ENCODE assay signal across 8 cellular contexts in genomic region chr2:42132966-42133641, GRCh38. TPM values are rescaled to one million over a fixed set of nuclear protein-coding genes. Genes with fewer than 3 reads are reported as not detected.
DNase-seq lines count a peak whose midpoint lies in the region; ATAC-seq, FAIRE-seq and TF ChIP-seq lines count a peak whose summit lies in the region.

No MANE protein-coding gene starts in this region.

- H3K27me3 Mint-ChIP-seq in activated naive CD8-positive, alpha-beta T cell treated with anti-CD3 and anti-CD28 coated beads for 36 hours: no peaks in the 10 kb centered on the region

- H3K27ac ChIP-seq in SU-DHL-6 (ENCODE audit: low read depth, low read length) (no peak overlapping the region), cardiac muscle cell (no peak overlapping the region), prostate gland (peak overlapping the region; percentile 63 to 71), upper lobe of right lung (peak overlapping the region; percentile 80)

- no peaks in the 10 kb centered on the region for H4K20me1 ChIP-seq in SU-DHL-6 (ENCODE audit: low read depth, low read length)

- peak overlapping the region; percentile 85 for H3K27ac Mint-ChIP-seq in activated naive CD8-positive, alpha-beta T cell treated with anti-CD3 and anti-CD28 coated beads for 36 hours

- H3K9ac ChIP-seq in ES-I3 (ENCODE audit: low read depth, low read length) (peak overlapping the region; percentile 32; the same call in 1 of the 2 replicates), SU-DHL-6 (ENCODE audit: low read length) (peak overlapping the region; percentile 21; the same call in 1 of the 2 replicates)

- no peak for TF ChIP-seq POLR2A in H54 (IDR thresholded peaks at IDR 0.05; ENCODE audit: low read depth, low read length)
- no peak for TF ChIP-seq POLR2A in prostate gland (IDR thresholded peaks at IDR 0.05)

- H3K4me3 ChIP-seq in LNCaP clone FGC (ENCODE audit: low read depth, low read length): no peak overlapping the region
- H3K4me3 ChIP-seq in SU-DHL-6 (ENCODE audit: insufficient read depth, low read length, poor library complexity, severe bottlenecking): no peak overlapping the region
- no peak overlapping the region for H3K4me3 ChIP-seq in cardiac muscle cell
- H3K4me3 ChIP-seq in prostate gland: peak overlapping the region in 1 of 2 donors; percentile 6
- peak overlapping the region; percentile 28 for H3K4me3 ChIP-seq in upper lobe of right lung

- ATAC-seq in upper lobe of right lung: peak; percentile 94

- DNase-seq in H54 (ENCODE audit: insufficient read length, low spot score) (peak; percentile 65), LNCaP clone FGC (ENCODE audit: low read depth) (peak; percentile 83), cardiac muscle cell (ENCODE audit: low read depth in 1 of 2, low spot score in 1 of 2) (peak; percentile 53 to 86), prostate gland (ENCODE audit: low spot score) (peak; percentile 94), upper lobe of right lung (peak; percentile 87)
- peak; percentile 83 for DNase-seq in activated naive CD8-positive, alpha-beta T cell treated with anti-CD3 and anti-CD28 coated beads for 36 hours

- H2AFZ ChIP-seq in SU-DHL-6 (ENCODE audit: low read depth, low read length, severe bottlenecking): no peak overlapping the region

- H3K36me3 Mint-ChIP-seq in activated naive CD8-positive, alpha-beta T cell treated with anti-CD3 and anti-CD28 coated beads for 36 hours: no peaks in the 10 kb centered on the region

- TF ChIP-seq CTCF in LNCaP clone FGC (IDR thresholded peaks at IDR 0.05; ENCODE audit: control insufficient read depth, extremely low read depth, insufficient read depth): no peak
- TF ChIP-seq CTCF in SU-DHL-6 (IDR thresholded peaks at IDR 0.05; ENCODE audit: insufficient read depth, low read length, poor library complexity, severe bottlenecking): no peak
- no peak for TF ChIP-seq CTCF in cardiac muscle cell (IDR thresholded peaks at IDR 0.05; ENCODE audit: low read depth, low read length)
- no peak for TF ChIP-seq CTCF in prostate gland (IDR thresholded peaks at IDR 0.05)
- no peak for TF ChIP-seq CTCF in upper lobe of right lung (IDR thresholded peaks at IDR 0.05)

- H3K79me2 ChIP-seq in SU-DHL-6 (ENCODE audit: insufficient read depth, low read length): no peaks in the 10 kb centered on the region

- no peaks in the 10 kb centered on the region for H3F3A ChIP-seq in SU-DHL-6 (ENCODE audit: insufficient read depth)

- 2% methylated on average over 17 of the region's 17 CpGs for WGBS in prostate gland

- H3K27me3 ChIP-seq in SU-DHL-6 (ENCODE audit: low read length) (no peaks in the 10 kb centered on the region), cardiac muscle cell (no peaks in the 10 kb centered on the region), prostate gland (replicated peaks; ENCODE audit: insufficient read depth) (no peaks in the 10 kb centered on the region), upper lobe of right lung (no peaks in the 10 kb centered on the region)

- intact Hi-C loops in prostate gland (cut with DNase I): no loop called here
- intact Hi-C loops in upper lobe of right lung (cut with DNase I): no loop called here

- no peaks in the 10 kb centered on the region for H3K9me3 Mint-ChIP-seq in activated naive CD8-positive, alpha-beta T cell treated with anti-CD3 and anti-CD28 coated beads for 36 hours

- peak; percentile 91 for FAIRE-seq in H54 (lab: Jason Lieb, UNC)

- H3K4me1 Mint-ChIP-seq in activated naive CD8-positive, alpha-beta T cell treated with anti-CD3 and anti-CD28 coated beads for 36 hours: peaks cover 63% of the 10 kb centered on the region

- H3K4me2 ChIP-seq in SU-DHL-6 (ENCODE audit: low read depth, low read length, poor library complexity, severe bottlenecking): peak overlapping the region; percentile 31

- H3K9me3 ChIP-seq in ES-I3 (ENCODE audit: control insufficient read depth, insufficient read depth, low read length): no peaks in the 10 kb centered on the region
- no peaks in the 10 kb centered on the region for H3K9me3 ChIP-seq in SU-DHL-6 (ENCODE audit: insufficient read depth, low read length)
- no peaks in the 10 kb centered on the region for H3K9me3 ChIP-seq in cardiac muscle cell (ENCODE audit: low read depth)
- H3K9me3 ChIP-seq in prostate gland: no peaks in the 10 kb centered on the region
- no peaks in the 10 kb centered on the region for H3K9me3 ChIP-seq in upper lobe of right lung

- H3K36me3 ChIP-seq in ES-I3 (ENCODE audit: insufficient read depth, low read length): no peaks in the 10 kb centered on the region
- no peaks in the 10 kb centered on the region for H3K36me3 ChIP-seq in SU-DHL-6 (ENCODE audit: low read length)
- H3K36me3 ChIP-seq in cardiac muscle cell: no peaks in the 10 kb centered on the region
- no peaks in the 10 kb centered on the region for H3K36me3 ChIP-seq in prostate gland
- H3K36me3 ChIP-seq in upper lobe of right lung: no peaks in the 10 kb centered on the region

- no peaks in the 10 kb centered on the region for H3K9me2 ChIP-seq in SU-DHL-6 (replicated peaks; ENCODE audit: insufficient read depth, low read length)

- H3K4me3 Mint-ChIP-seq in activated naive CD8-positive, alpha-beta T cell treated with anti-CD3 and anti-CD28 coated beads for 36 hours: peak overlapping the region; percentile 68

- H3K4me1 ChIP-seq in ES-I3 (ENCODE audit: insufficient read depth, low read length) (peaks cover 30% of the 10 kb centered on the region), cardiac muscle cell (ENCODE audit: low read depth) (peaks cover 11% of the 10 kb centered on the region), prostate gland (replicated peaks) (peaks cover 17% of the 10 kb centered on the region), upper lobe of right lung (peaks cover 59% of the 10 kb centered on the region)

RNA-seq across cellular contexts. Expression of gene EML4, which starts 36.0 kb away (rescaled TPM):
- total RNA-seq in activated naive CD8-positive, alpha-beta T cell treated with anti-CD3 and anti-CD28 coated beads for 36 hours: 10 to 100 TPM; 60.0 to 64.6 TPM
- total RNA-seq in cardiac muscle cell (39.5 and 56.2 TPM in 2 replicates), prostate gland (10 to 100 TPM; 26.3 to 38.2 TPM), upper lobe of right lung (83.0 TPM)
- polyA plus RNA-seq in cardiac muscle cell: 45.5 and 46.6 TPM in 2 replicates

Comparison
In these comparisons a context has a peak if more than half of its experiments do, and no peak if none do; other contexts are left out.
1. H3K27ac ChIP-seq: peak in prostate gland (2 of 2) and upper lobe of right lung (single experiment); none in SU-DHL-6 (single experiment) and cardiac muscle cell (single experiment).
2. Peak in every context shown above with its lines, with median percentiles within 50 percentile points of each other: DNase-seq.